ENCODE assay signal across 12 cellular contexts in the genomic region with DNA sequence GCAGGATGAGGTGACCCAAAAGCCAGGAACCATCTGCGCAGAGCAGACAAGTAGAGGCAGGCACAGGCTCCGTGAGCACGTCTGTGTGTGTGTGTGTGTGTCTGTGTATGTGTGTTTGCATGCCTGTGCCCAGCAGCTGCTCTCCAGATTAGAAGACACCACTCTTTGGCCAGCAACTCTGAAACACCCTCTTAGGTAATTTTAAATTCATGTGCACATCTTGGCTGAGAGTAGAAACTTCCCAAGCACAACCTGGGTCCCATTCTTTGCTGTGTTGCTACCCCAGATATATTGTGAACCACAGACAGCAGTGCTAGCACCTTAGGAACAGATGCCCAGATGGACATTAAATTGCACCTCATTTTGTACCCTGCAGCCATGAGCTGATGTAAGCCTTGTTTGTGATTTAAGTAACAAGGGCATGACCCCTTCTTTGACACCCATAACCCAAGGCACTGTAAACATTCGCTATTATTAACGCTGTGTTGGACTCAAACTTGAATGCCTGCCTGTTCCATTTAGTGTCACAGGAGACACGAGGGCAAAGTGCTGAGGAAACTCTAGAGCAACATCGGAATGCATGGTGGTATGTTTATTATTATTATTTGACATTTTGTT. TPM values are rescaled to one million over a fixed set of nuclear protein-coding genes. Genes with fewer than 3 reads are reported as not detected.
DNase-seq lines count a peak whose midpoint lies in the region; FAIRE-seq and TF ChIP-seq lines count a peak whose summit lies in the region.
"Had no signal": no experiment of that assay in that cellular context is flagged by ENCODE, and none has a peak within 500 bp of the region (broad histone marks: within the 10 kb centered on the region; RNA-seq: fewer than 3 reads in every experiment).

A gene (minus strand): TSS at position 89 of the 618 bp plus-strand sequence.

- H3K36me3 ChIP-seq in kidney epithelial cell (ENCODE audit: control insufficient read depth, insufficient read depth, low read length): no peaks in the 10 kb centered on the region
- no peaks in the 10 kb centered on the region for H3K36me3 ChIP-seq in small intestine (ENCODE audit: control insufficient read depth in 2 of 2, insufficient read depth in 2 of 2, low read length in 2 of 2)
- H3K36me3 ChIP-seq: prostate gland had no signal

- 81 to 89% (median 87%) methylated on average over 7 of the region's 7 CpGs for WGBS in small intestine, 3 donors

- TF ChIP-seq POLR2A in GM12891 (IDR thresholded peaks at IDR 0.05; ENCODE audit: low read depth, low read length): no peak

- H3K9me3 ChIP-seq in small intestine (ENCODE audit: control insufficient read depth, low read depth): no peaks in the 10 kb centered on the region
- H3K9me3 ChIP-seq: BLaER1 treated with 17β-estradiol and CSF1 and Interleukin-3, amounts not matched to agents 10 nM and 100 nM; prostate gland had no signal

- DNase-seq in GM12891 (ENCODE audit: insufficient read length, low spot score): no peak
- DNase-seq in dermis blood vessel endothelial cell: no peak
- no peak for DNase-seq in kidney epithelial cell (ENCODE audit: low read depth)
- DNase-seq in small intestine: no peak
- no peak for DNase-seq in NK-92 treated with Interleukin-12 subunit alpha and Interleukin-12 subunit beta, amount 100 ng/mL, for 24 hours (lab: John Stamatoyannopoulos, UW)
- no peak for DNase-seq in T-helper 9 cell
- DNase-seq in NCI-H187 treated with DMSO at 0.1 percent for 48 hours (lab: John Stamatoyannopoulos, UW): no peak
- no peak for DNase-seq in DMS53 (lab: John Stamatoyannopoulos, UW)
- DNase-seq: amygdala, NCI-H1105 had no signal

- H3K27ac ChIP-seq in small intestine (ENCODE audit: low read depth in 1 of 2, low read length in 1 of 2): no peak within 1 kb of the TSS
- H3K27ac ChIP-seq: BLaER1 treated with 17β-estradiol and CSF1 and Interleukin-3, amounts not matched to agents 10 nM and 100 nM; prostate gland had no signal

- H3K4me1 ChIP-seq in small intestine (ENCODE audit: control insufficient read depth in 2 of 2, insufficient read depth in 1 of 2, low read depth in 1 of 2, low read length in 1 of 2): no peaks in the 10 kb centered on the region
- H3K4me1 ChIP-seq: prostate gland had no signal

- TF ChIP-seq CTCF in kidney epithelial cell (IDR thresholded peaks at IDR 0.05; ENCODE audit: insufficient read depth, low read length, poor library complexity, severe bottlenecking): no peak

- H3K27me3 ChIP-seq in kidney epithelial cell (ENCODE audit: control insufficient read depth, insufficient read depth, low read length) (no peaks in the 10 kb centered on the region), small intestine (ENCODE audit: control insufficient read depth in 2 of 2, insufficient read depth in 2 of 2, low read length in 2 of 2) (no peaks in the 10 kb centered on the region)
- H3K27me3 ChIP-seq: BLaER1 treated with 17β-estradiol and CSF1 and Interleukin-3, amounts not matched to agents 10 nM and 100 nM had no signal

- H3K4me3 ChIP-seq in kidney epithelial cell (ENCODE audit: low read depth, low read length): no peak within 1 kb of the TSS
- H3K4me3 ChIP-seq in small intestine (ENCODE audit: low read depth in 1 of 2, low read length in 2 of 2): no peak within 1 kb of the TSS
- H3K4me3 ChIP-seq: BLaER1 treated with 17β-estradiol and CSF1 and Interleukin-3, amounts not matched to agents 10 nM and 100 nM; prostate gland had no signal

- FAIRE-seq in GM12891 (lab: Jason Lieb, UNC) (peak; percentile 16), small intestine (lab: Jason Lieb, UNC) (no peak)

TF ChIP-seq in GM12891, 5 proteins besides CTCF, POLR2A, EP300 and RAD21:
- no peak for TF ChIP-seq TAF1 (IDR thresholded peaks at IDR 0.05; ENCODE audit: low read depth, low read length)
- no peak for TF ChIP-seq PAX5 (IDR thresholded peaks at IDR 0.05; ENCODE audit: insufficient read depth, low read length, severe bottlenecking)
- TF ChIP-seq SPI1 (IDR thresholded peaks at IDR 0.05; ENCODE audit: low read depth, low read length): no peak
- no peak for TF ChIP-seq POU2F2 (IDR thresholded peaks at IDR 0.05; ENCODE audit: low read depth, low read length)
- TF ChIP-seq POLR2AphosphoS5 (IDR thresholded peaks at IDR 0.05; ENCODE audit: low read depth, low read length): no peak

RNA-seq across cellular contexts. Expression of the gene that starts here (rescaled TPM):
- polyA plus RNA-seq in GM12891 (2012; ENCODE audit: low read depth, missing spikeins): 2.0 TPM
- total RNA-seq in dermis blood vessel endothelial cell (22.0 and 42.7 TPM in 2 replicates), kidney epithelial cell (14.9 and 15.6 TPM in 2 replicates)
- polyA plus RNA-seq in small intestine: 10 to 100 TPM; 10.5 to 18.1 (median 17.6) TPM
